12 cellular contexts compared by ENCODE assay signal in genomic region chr16:11495066-11495407, GRCh38.
DNase-seq lines count a peak whose midpoint lies in the region; ATAC-seq, FAIRE-seq and TF ChIP-seq lines count a peak whose summit lies in the region.
"Had no signal": no experiment of that assay in that cellular context is flagged by ENCODE, and none has a peak within 500 bp of the region (broad histone marks: within the 10 kb centered on the region; RNA-seq: fewer than 3 reads in every experiment).

No MANE protein-coding gene starts in this region.

- no peaks in the 10 kb centered on the region for H3K36me3 ChIP-seq in IMR-90 (ENCODE audit: control insufficient read depth, insufficient read depth, low read length)
- no peaks in the 10 kb centered on the region for H3K36me3 ChIP-seq in astrocyte (ENCODE audit: insufficient read depth, low read length)
- no peaks in the 10 kb centered on the region for H3K36me3 ChIP-seq in psoas muscle (ENCODE audit: insufficient read depth in 1 of 2, low read depth in 1 of 2)

- peaks cover 14% of the 10 kb centered on the region for H3K9me1 ChIP-seq in IMR-90 (ENCODE audit: insufficient read depth, low read length)

- peaks cover 18% of the 10 kb centered on the region for H3K4me1 ChIP-seq in IMR-90 (ENCODE audit: control insufficient read depth, insufficient read depth, low read length)
- peaks cover 15% of the 10 kb centered on the region for H3K4me1 ChIP-seq in astrocyte (ENCODE audit: insufficient read depth, low read length)
- peaks cover 40% of the 10 kb centered on the region for H3K4me1 ChIP-seq in psoas muscle

- no peaks in the 10 kb centered on the region for H3K27me3 ChIP-seq in IMR-90 (ENCODE audit: control insufficient read depth, insufficient read depth, low read length)
- H3K27me3 ChIP-seq in astrocyte (ENCODE audit: insufficient read depth, low read length) = no peaks in the 10 kb centered on the region
- H3K27me3 ChIP-seq in psoas muscle (ENCODE audit: insufficient read depth in 3 of 3, low read length in 2 of 3) = no peaks in the 10 kb centered on the region
- H3K27me3 ChIP-seq: foreskin keratinocyte had no signal

- H3K4me3 ChIP-seq in IMR-90 (ENCODE audit: insufficient read depth, low read depth, low read length) (no peak overlapping the region), astrocyte (ENCODE audit: insufficient read depth, low read depth, low read length) (no peak overlapping the region), psoas muscle (peak overlapping the region; percentile 28)

- H4K20me1 ChIP-seq in IMR-90 (ENCODE audit: insufficient read depth, low read length) (no peaks in the 10 kb centered on the region), astrocyte (ENCODE audit: insufficient read depth, low read length) (no peaks in the 10 kb centered on the region)

- no peak overlapping the region for H4K5ac ChIP-seq in IMR-90 (ENCODE audit: low read depth, low read length)

- no CpG with 5 or more reads among the region's 5 CpGs for WGBS in IMR-90 (ENCODE audit: extremely low coverage in 2 of 2, insufficient read length in 1 of 2), 2 experiments
- 70 to 82% (median 80%) methylated on average over 5 of the region's 5 CpGs for WGBS in psoas muscle, 3 donors

- 0 out of 2 replicates have a peak overlapping the region, but pooled peaks have one; percentile 25 for H3K4ac ChIP-seq in IMR-90 (ENCODE audit: low read depth, low read length)

- FAIRE-seq in astrocyte (lab: Jason Lieb, UNC) = no peak

- H3K27ac ChIP-seq in IMR-90 (ENCODE audit: insufficient read depth, low read length) (no peak overlapping the region), astrocyte (ENCODE audit: low read depth, low read length) (no peak overlapping the region), psoas muscle (peak overlapping the region; percentile 94)
- H3K27ac ChIP-seq: foreskin keratinocyte had no signal

- H2AFZ ChIP-seq in IMR-90 (replicated peaks; ENCODE audit: low read length, poor library complexity) (no peak overlapping the region), astrocyte (ENCODE audit: low read depth, low read length) (peak overlapping the region; percentile 5)

- H2BK5ac ChIP-seq in IMR-90 (ENCODE audit: low read depth, low read length, poor library complexity, severe bottlenecking) = no peak overlapping the region

- no peak overlapping the region for H2BK20ac ChIP-seq in IMR-90 (ENCODE audit: low read depth, low read length)

- H2AK5ac ChIP-seq in IMR-90 (ENCODE audit: low read depth, low read length) = no peak overlapping the region

- H3K79me1 ChIP-seq in IMR-90 (ENCODE audit: low read depth in 1 of 2, low read length in 2 of 2) = peaks cover 0 to 3% of the 10 kb centered on the region in 2 experiments; a peak in 1 of 4 replicates

- H3K27me3 Mint-ChIP-seq in astrocyte (ENCODE audit: low read depth, unreplicated experiment) = no peaks in the 10 kb centered on the region

- no peaks in the 10 kb centered on the region for H3K36me3 Mint-ChIP-seq in astrocyte (ENCODE audit: low read depth, unreplicated experiment)

- H3K27ac Mint-ChIP-seq in astrocyte (ENCODE audit: unreplicated experiment) = no peak overlapping the region

- TF ChIP-seq CTCF in IMR-90 (conservative IDR thresholded peaks at IDR 0.05; ENCODE audit: low read depth, low read length) (no peak), astrocyte (IDR thresholded peaks at IDR 0.05; ENCODE audit: insufficient read depth, low read depth, low read length) (no peak), psoas muscle (IDR thresholded peaks at IDR 0.05) (no peak)

- H3K9me3 Mint-ChIP-seq in astrocyte (ENCODE audit: unreplicated experiment) = peaks cover 3% of the 10 kb centered on the region

- H3K4me1 Mint-ChIP-seq in astrocyte (ENCODE audit: low read depth, unreplicated experiment) = peaks cover 9% of the 10 kb centered on the region

- H3K9me3 ChIP-seq in IMR-90 (ENCODE audit: control insufficient read depth, insufficient read depth, low read length) (peaks cover 5% of the 10 kb centered on the region; the same call in 1 of the 2 replicates), astrocyte (ENCODE audit: insufficient read depth, low read depth, low read length) (no peaks in the 10 kb centered on the region), psoas muscle (no peaks in the 10 kb centered on the region)

- dilution Hi-C loops in IMR-90 (cut with HindIII; ENCODE audit: low sequenced_read_pairs, unreplicated experiment) = no loop called here

- intact Hi-C loops in IMR-90 (cut with micrococcal nuclease) = no loop called here
- intact Hi-C loops in psoas muscle (cut with DNase I) = loop anchor here in 1 of 2 donors (2.0 kb wide), 1 partner anchor 174 kb away; the partner anchor contains the start of gene SNN

- no peak overlapping the region for H3K9ac ChIP-seq in IMR-90 (ENCODE audit: low read depth, low read length)
- no peak overlapping the region for H3K9ac ChIP-seq in astrocyte (ENCODE audit: low read length)

- peak overlapping the region in 1 of 2 experiments; percentile 14; a peak in 1 of 4 replicates for H4K8ac ChIP-seq in IMR-90 (ENCODE audit: low read depth in 2 of 2, low read length in 2 of 2)

- DNase-seq in NCI-H1417 (lab: John Stamatoyannopoulos, UW) = peak in 2 of 3 experiments; percentile 16 to 60
- DNase-seq in NCI-H1417 treated with DMSO at 0.1 percent for 48 hours (lab: John Stamatoyannopoulos, UW) = no peak
- no peak for DNase-seq in IMR-90
- no peak for DNase-seq in astrocyte (ENCODE audit: low read depth)
- no peak for DNase-seq in psoas muscle
- no peak for DNase-seq in DMS 273 (lab: John Stamatoyannopoulos, UW; ENCODE audit: unreplicated experiment)
- DNase-seq in HPDE6-E6E7 (ENCODE audit: extremely low spot score) = no peak
- DNase-seq: foreskin keratinocyte, NCI-H510A, retina, substantia nigra had no signal

- POLR2A ChIA-PET in IMR-90 (lab: Charles Lee; ENCODE audit: unreplicated experiment) = no interaction called here

- no TSS peak for BruUV-seq in IMR-90 (replicated peaks; lab: Mats Ljungman, UMichigan)

- no peak for TF ChIP-seq POLR2A in IMR-90 (IDR thresholded peaks at IDR 0.05; ENCODE audit: low read depth, low read length)

- no peak overlapping the region for H3K14ac ChIP-seq in IMR-90 (replicated peaks; ENCODE audit: low read depth, low read length)

- H2BK15ac ChIP-seq in IMR-90 (ENCODE audit: low read depth, low read length) = no peak overlapping the region

- no peak overlapping the region for H3K23ac ChIP-seq in IMR-90 (ENCODE audit: low read depth, low read length)

- H4K91ac ChIP-seq in IMR-90 (ENCODE audit: insufficient read depth, low read depth, low read length) = 0 out of 2 replicates have a peak overlapping the region, but pooled peaks have one; percentile 19

- CTCF ChIA-PET in IMR-90 (lab: Yijun Ruan, JAX) = interaction anchor here (0.6 kb wide), 1 partner anchor 8 kb away, joined by 4 read pairs; no protein-coding TSS in a partner anchor

- H2BK120ac ChIP-seq in IMR-90 (ENCODE audit: low read depth, low read length) = peak overlapping the region; percentile 42

- H3K56ac ChIP-seq in IMR-90 (ENCODE audit: extremely low read depth, insufficient read depth, low read length) = no peak overlapping the region

- H3K4me2 ChIP-seq in IMR-90 (ENCODE audit: low read depth, low read length) (no peak overlapping the region), astrocyte (ENCODE audit: low read length) (no peak overlapping the region)

- no peak for ATAC-seq in IMR-90 (ENCODE audit: low read depth)
- no peak for ATAC-seq in psoas muscle
- ATAC-seq in GM19397 (IDR thresholded peaks at IDR 0.05; ENCODE audit: unreplicated experiment) = no peak
- ATAC-seq: foreskin keratinocyte had no signal

- no peak overlapping the region for H3K18ac ChIP-seq in IMR-90 (ENCODE audit: low read depth, low read length)

- TF ChIP-seq RAD21 in IMR-90 (IDR thresholded peaks at IDR 0.05; ENCODE audit: low read length) = no peak

- no peak overlapping the region for H3K4me3 Mint-ChIP-seq in astrocyte (ENCODE audit: unreplicated experiment)

- H2AK9ac ChIP-seq in IMR-90 (replicated peaks; ENCODE audit: low read depth, low read length, poor library complexity) = no peak overlapping the region

- in situ Hi-C loops in IMR-90 (cut with MboI; ENCODE audit: low sequenced_read_pairs) = no loop called here

- no peaks in the 10 kb centered on the region for H3K79me2 ChIP-seq in astrocyte (ENCODE audit: insufficient read depth, low read length)

TF ChIP-seq in IMR-90, 13 proteins besides CTCF, POLR2A, EP300 and RAD21:
- no peak for TF ChIP-seq USF2 (IDR thresholded peaks at IDR 0.05; ENCODE audit: low read depth, low read length)
- TF ChIP-seq CHD1 (IDR thresholded peaks at IDR 0.05; ENCODE audit: low read depth, low read length) = no peak
- no peak for TF ChIP-seq BHLHE40 (IDR thresholded peaks at IDR 0.05; ENCODE audit: low read depth, low read length)
- no peak for TF ChIP-seq MAZ (IDR thresholded peaks at IDR 0.05; ENCODE audit: borderline replicate concordance, low read depth, low read length)
- no peak for TF ChIP-seq NFE2L2 (IDR thresholded peaks at IDR 0.05; ENCODE audit: low read depth, low read length)
- no peak for TF ChIP-seq MXI1 (IDR thresholded peaks at IDR 0.05; ENCODE audit: borderline replicate concordance, low read depth, low read length)
- TF ChIP-seq FOS (IDR thresholded peaks at IDR 0.05; ENCODE audit: low read depth, low read length) = no peak
- no peak for TF ChIP-seq SMC3 (IDR thresholded peaks at IDR 0.05; ENCODE audit: low read depth, low read length)
- no peak for TF ChIP-seq ELK1 (IDR thresholded peaks at IDR 0.05; ENCODE audit: borderline replicate concordance, low read depth, low read length)
- no peak for TF ChIP-seq RFX5 (IDR thresholded peaks at IDR 0.05; ENCODE audit: low read depth, low read length)
- TF ChIP-seq MAFK (IDR thresholded peaks at IDR 0.05; ENCODE audit: low read depth, low read length) = no peak
- TF ChIP-seq RCOR1 (IDR thresholded peaks at IDR 0.05; ENCODE audit: insufficient replicate concordance, low read length) = no peak
- no peak for TF ChIP-seq CEBPB (IDR thresholded peaks at IDR 0.05; ENCODE audit: low read depth, low read length)

Comparison
In these comparisons a context has a peak if more than half of its experiments do, and no peak if none do; other contexts are left out.
1. DNase-seq: peak in NCI-H1417 (2 of 3); none in NCI-H1417 treated with DMSO at 0.1 percent for 48 hours (single experiment), IMR-90 (single experiment), astrocyte (single experiment), psoas muscle (0 of 2), DMS 273 (single experiment) and HPDE6-E6E7 (single experiment).